8 cellular contexts compared by ENCODE assay signal in genomic region chr4:139603576-139604387, GRCh38. TPM values are rescaled to one million over a fixed set of nuclear protein-coding genes. Genes with fewer than 3 reads are reported as not detected.
DNase-seq lines count a peak whose midpoint lies in the region; ATAC-seq, FAIRE-seq and TF ChIP-seq lines count a peak whose summit lies in the region.

No MANE protein-coding gene starts in this region.

- no peak overlapping the region for H3K4me3 ChIP-seq in A549
- H3K4me3 ChIP-seq in SJCRH30, result no peak overlapping the region
- H3K4me3 ChIP-seq in mesendoderm (ENCODE audit: low read length), result no peak overlapping the region

- ATAC-seq in A549, result peak; percentile 43 to 51; a peak in 3 of 6 replicates
- ATAC-seq in GM21367 (IDR thresholded peaks at IDR 0.05; ENCODE audit: unreplicated experiment), result no peak

- no peak overlapping the region for H3K4ac ChIP-seq in mesendoderm (ENCODE audit: low read depth, low read length)

- H3K4me2 ChIP-seq in A549 (peak overlapping the region; percentile 53; the same call in 2 of the 3 replicates), mesendoderm (ENCODE audit: low read length) (no peak overlapping the region)

- no peak overlapping the region for H3K4me3 Mint-ChIP-seq in activated T-helper 2 cell treated with anti-CD3 and anti-CD28 coated beads, Interferon-gamma antibody, Interleukin-2, Interleukin-4, amounts not matched to agents 10 μg/mL and 5 μg/mL and 100 μg/mL, durations not matched to agents 14 hours and 24 hours and 36 hours (ENCODE audit: low read depth)

- TF ChIP-seq RAD21 in A549 (conservative IDR thresholded peaks at IDR 0.05 in 1 of 2, IDR thresholded peaks at IDR 0.05 in 1 of 2), result peak; percentile 77 to 81

- peaks cover 6% of the 10 kb centered on the region for H3K36me3 Mint-ChIP-seq in activated T-helper 2 cell treated with anti-CD3 and anti-CD28 coated beads, Interferon-gamma antibody, Interleukin-2, Interleukin-4, amounts not matched to agents 10 μg/mL and 5 μg/mL and 100 μg/mL, durations not matched to agents 14 hours and 24 hours and 36 hours (ENCODE audit: low read depth)

- no peaks in the 10 kb centered on the region for H3K27me3 ChIP-seq in SJCRH30
- H3K27me3 ChIP-seq in mesendoderm (ENCODE audit: insufficient read depth, low read length, poor library complexity), result no peaks in the 10 kb centered on the region

- no peak overlapping the region for H3K9ac ChIP-seq in mesendoderm (ENCODE audit: low read length)

- H3K9me3 ChIP-seq in A549 (peaks cover 8% of the 10 kb centered on the region), SJCRH30 (replicated peaks) (no peaks in the 10 kb centered on the region)

- peaks cover 15% of the 10 kb centered on the region for H3K4me1 Mint-ChIP-seq in activated T-helper 2 cell treated with anti-CD3 and anti-CD28 coated beads, Interferon-gamma antibody, Interleukin-2, Interleukin-4, amounts not matched to agents 10 μg/mL and 5 μg/mL and 100 μg/mL, durations not matched to agents 14 hours and 24 hours and 36 hours (ENCODE audit: low read depth)

- TF ChIP-seq EP300 in A549 (IDR thresholded peaks at IDR 0.05), result no peak

- POLR2A ChIA-PET in A549 (lab: Yijun Ruan, JAX), result interaction anchor here (0.5 to 1.3 kb wide), 3 partner anchors 16 to 506 kb away, joined by 3 to 9 read pairs (median 3); no protein-coding TSS in a partner anchor

- FAIRE-seq in A549 (lab: Jason Lieb, UNC), result no peak
- FAIRE-seq in endometrium (lab: Jason Lieb, UNC), result peak; percentile 35

- peaks cover 67% of the 10 kb centered on the region for H3K4me1 ChIP-seq in A549
- peaks cover 31% of the 10 kb centered on the region for H3K4me1 ChIP-seq in SJCRH30
- peaks cover 2% of the 10 kb centered on the region for H3K4me1 ChIP-seq in mesendoderm (ENCODE audit: control insufficient read depth, low read depth, low read length)

- 14% methylated on average over 2 of the region's 2 CpGs for WGBS in A549 (ENCODE audit: missing lambda C conversion rate)
- no CpG with 5 or more reads among the region's 2 CpGs for WGBS in mesendoderm (ENCODE audit: extremely low coverage, insufficient coverage, low lambda C conversion rate)

- no peak overlapping the region for H4K8ac ChIP-seq in mesendoderm (ENCODE audit: low read depth, low read length)

- CTCF ChIA-PET in A549 (lab: Yijun Ruan, JAX), result interaction anchor here (0.6 to 9.5 kb wide), 38 partner anchors 9 to 1006 kb away, joined by 3 to 260 read pairs (median 4); partner anchors contain the start of gene SETD7

- H3K18ac ChIP-seq in mesendoderm (ENCODE audit: low read length), result no peak overlapping the region

- peak; percentile 38 to 80 for DNase-seq in A549 (ENCODE audit: low read depth in 1 of 2, low spot score in 1 of 2)
- peak; percentile 68 for DNase-seq in EH (ENCODE audit: low read depth)
- DNase-seq in Kasumi-1 (lab: John Stamatoyannopoulos, UW), result peak; percentile 62 to 77
- DNase-seq in SJCRH30, result peak; percentile 48 to 80
- peak; percentile 94 for DNase-seq in mesendoderm
- DNase-seq in activated T-helper 2 cell treated with anti-CD3 and anti-CD28 coated beads, Interferon-gamma antibody, Interleukin-2, Interleukin-4, amounts not matched to agents 10 μg/mL and 5 μg/mL and 100 μg/mL, durations not matched to agents 14 hours and 24 hours and 36 hours (ENCODE audit: low spot score), result no peak

- intact Hi-C loops in activated T-helper 2 cell treated with anti-CD3 and anti-CD28 coated beads, Interferon-gamma antibody, Interleukin-2, Interleukin-4, amounts not matched to agents 10 μg/mL and 5 μg/mL and 100 μg/mL, durations not matched to agents 14 hours and 24 hours and 36 hours (cut with micrococcal nuclease), result loop anchor here (1.0 kb wide), 1 partner anchor 48 kb away; no protein-coding TSS in a partner anchor

- H3K27ac ChIP-seq in A549, result peak overlapping the region; percentile 66 to 94
- H3K27ac ChIP-seq in SJCRH30, result no peak overlapping the region
- no peak overlapping the region for H3K27ac ChIP-seq in mesendoderm (ENCODE audit: low read depth, low read length)

- no peak overlapping the region for H2BK120ac ChIP-seq in mesendoderm (ENCODE audit: low read depth, low read length)

- no peaks in the 10 kb centered on the region for H3K79me1 ChIP-seq in mesendoderm (ENCODE audit: low read length)

- no peak overlapping the region for H2BK15ac ChIP-seq in mesendoderm (replicated peaks; ENCODE audit: low read depth)

- H2AK5ac ChIP-seq in mesendoderm (ENCODE audit: low read length), result no peak overlapping the region

- H3K27ac Mint-ChIP-seq in activated T-helper 2 cell treated with anti-CD3 and anti-CD28 coated beads, Interferon-gamma antibody, Interleukin-2, Interleukin-4, amounts not matched to agents 10 μg/mL and 5 μg/mL and 100 μg/mL, durations not matched to agents 14 hours and 24 hours and 36 hours, result no peak overlapping the region

- H4K5ac ChIP-seq in mesendoderm (ENCODE audit: low read length), result no peak overlapping the region

- no peak overlapping the region for H2BK5ac ChIP-seq in mesendoderm (ENCODE audit: low read length)

- peak; percentile 73 for TF ChIP-seq CTCF in A549 (IDR thresholded peaks at IDR 0.05)

- H3K79me2 ChIP-seq in mesendoderm (ENCODE audit: control insufficient read depth, insufficient read depth, low read length), result no peaks in the 10 kb centered on the region

- H3K36me3 ChIP-seq in SJCRH30 (no peaks in the 10 kb centered on the region), mesendoderm (ENCODE audit: control insufficient read depth, insufficient read depth, low read length) (no peaks in the 10 kb centered on the region)

- peaks cover 16% of the 10 kb centered on the region for H3K27me3 Mint-ChIP-seq in activated T-helper 2 cell treated with anti-CD3 and anti-CD28 coated beads, Interferon-gamma antibody, Interleukin-2, Interleukin-4, amounts not matched to agents 10 μg/mL and 5 μg/mL and 100 μg/mL, durations not matched to agents 14 hours and 24 hours and 36 hours (ENCODE audit: low read depth)

- no peak overlapping the region for H3K23ac ChIP-seq in mesendoderm (ENCODE audit: low read length)

- H3K56ac ChIP-seq in mesendoderm (ENCODE audit: low read length), result no peak overlapping the region

- no peak for TF ChIP-seq POLR2A in A549 (IDR thresholded peaks at IDR 0.05; ENCODE audit: low read length)

- H3K9me3 Mint-ChIP-seq in activated T-helper 2 cell treated with anti-CD3 and anti-CD28 coated beads, Interferon-gamma antibody, Interleukin-2, Interleukin-4, amounts not matched to agents 10 μg/mL and 5 μg/mL and 100 μg/mL, durations not matched to agents 14 hours and 24 hours and 36 hours, result peaks cover 10% of the 10 kb centered on the region

TF ChIP-seq in A549, 52 proteins besides CTCF, POLR2A, EP300 and RAD21:
- TF ChIP-seq ATOH8 (CRISPR knock-in tag; IDR thresholded peaks at IDR 0.05; ENCODE audit: low read depth) (no peak), MAFK (IDR thresholded peaks at IDR 0.05; ENCODE audit: partially characterized antibody) (no peak), CBX8 (IDR thresholded peaks at IDR 0.05) (no peak), KDM5A (IDR thresholded peaks at IDR 0.05) (no peak), E2F6 (IDR thresholded peaks at IDR 0.05; ENCODE audit: borderline replicate concordance, low read depth) (no peak), NPAS2 (CRISPR knock-in tag; IDR thresholded peaks at IDR 0.05; ENCODE audit: borderline replicate concordance) (no peak), ZC3H11A (IDR thresholded peaks at IDR 0.05) (no peak), SMC3 (IDR thresholded peaks at IDR 0.05) (peak; percentile 77)

RNA-seq across cellular contexts. Expression of gene SETD7, which starts 47.8 kb away (rescaled TPM):
- polyA plus RNA-seq in A549 (2011; rRNA removed), result 30.6 and 41.3 TPM in 2 replicates
- polyA plus RNA-seq in A549 (2012; cell fraction: cytosol; rRNA removed), result 9.1 and 12.1 TPM in 2 replicates
- polyA plus RNA-seq in A549 (2012; cell fraction: nucleus; rRNA removed), result 5.3 and 12.2 TPM in 2 replicates
- polyA plus RNA-seq in A549 (2017; fragmentation: RNase III; extraction: RNeasy Plus Mini Kit Qiagen cat#74134 plus additional on column Dnase treatment), result 39.1 to 43.4 TPM (median 39.3 TPM) in 3 replicates
- 41.5 and 42.8 TPM in 2 replicates for polyA minus RNA-seq in A549 (2011; rRNA and poly(A)+ RNA removed)
- total RNA-seq in SJCRH30 (2014; rRNA removed; shearing (Covaris generic)), result 26.3 and 26.8 TPM in 2 replicates
- polyA plus RNA-seq in mesendoderm (2013, experiment 1 of 2), result 10.1 TPM
- 9.5 TPM for polyA plus RNA-seq in mesendoderm (2013, experiment 2 of 2)
- total RNA-seq in activated T-helper 2 cell treated with anti-CD3 and anti-CD28 coated beads, Interferon-gamma antibody, Interleukin-2, Interleukin-4, amounts not matched to agents 10 μg/mL and 5 μg/mL and 100 μg/mL, durations not matched to agents 14 hours and 24 hours and 36 hours, result 20.3 and 20.7 TPM in 2 replicates

Comparison
In these comparisons a context has a peak if more than half of its experiments do, and no peak if none do; other contexts are left out.
1. H3K27ac ChIP-seq: peak in A549 (2 of 2); none in SJCRH30 (single experiment) and mesendoderm (single experiment).